In genomic region chr19:460877-461609, GRCh38 we compare ENCODE assay signal across 7 cellular contexts. TPM values are rescaled to one million over a fixed set of nuclear protein-coding genes. Genes with fewer than 3 reads are reported as not detected.
DNase-seq lines count a peak whose midpoint lies in the region; ATAC-seq and TF ChIP-seq lines count a peak whose summit lies in the region.

A gene with protein sequence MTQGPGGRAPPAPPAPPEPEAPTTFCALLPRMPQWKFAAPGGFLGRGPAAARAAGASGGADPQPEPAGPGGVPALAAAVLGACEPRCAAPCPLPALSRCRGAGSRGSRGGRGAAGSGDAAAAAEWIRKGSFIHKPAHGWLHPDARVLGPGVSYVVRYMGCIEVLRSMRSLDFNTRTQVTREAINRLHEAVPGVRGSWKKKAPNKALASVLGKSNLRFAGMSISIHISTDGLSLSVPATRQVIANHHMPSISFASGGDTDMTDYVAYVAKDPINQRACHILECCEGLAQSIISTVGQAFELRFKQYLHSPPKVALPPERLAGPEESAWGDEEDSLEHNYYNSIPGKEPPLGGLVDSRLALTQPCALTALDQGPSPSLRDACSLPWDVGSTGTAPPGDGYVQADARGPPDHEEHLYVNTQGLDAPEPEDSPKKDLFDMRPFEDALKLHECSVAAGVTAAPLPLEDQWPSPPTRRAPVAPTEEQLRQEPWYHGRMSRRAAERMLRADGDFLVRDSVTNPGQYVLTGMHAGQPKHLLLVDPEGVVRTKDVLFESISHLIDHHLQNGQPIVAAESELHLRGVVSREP (minus strand): TSS chr19:461033. CDS start chr19:460996, 37 bp downstream.

- dilution Hi-C loops in IMR-90 (cut with HindIII; ENCODE audit: low sequenced_read_pairs, unreplicated experiment) = no loop called here

- no peak within 1 kb of the TSS for H2BK15ac ChIP-seq in IMR-90 (ENCODE audit: low read depth, low read length)

- POLR2A ChIA-PET in IMR-90 (lab: Charles Lee; ENCODE audit: unreplicated experiment) = no interaction called here
- POLR2A ChIA-PET in activated naive CD8-positive, alpha-beta T cell treated with anti-CD3 and anti-CD28 coated beads, Interleukin-2, amount 10 ng/mL, durations not matched to agents 7 days and 5 days (lab: Charles Lee) = no interaction called here

- peaks cover 3% of the 10 kb centered on the region for H3K9me3 Mint-ChIP-seq in activated naive CD8-positive, alpha-beta T cell treated with anti-CD3 and anti-CD28 coated beads, Interleukin-2, amount 10 ng/mL, durations not matched to agents 7 days and 5 days

- no peak within 1 kb of the TSS for H4K5ac ChIP-seq in IMR-90 (ENCODE audit: low read depth, low read length)

- H3K36me3 Mint-ChIP-seq in activated naive CD8-positive, alpha-beta T cell treated with anti-CD3 and anti-CD28 coated beads, Interleukin-2, amount 10 ng/mL, durations not matched to agents 7 days and 5 days = no peaks in the 10 kb centered on the region

- CTCF ChIA-PET in IMR-90 (lab: Yijun Ruan, JAX) = no interaction called here

- H3K4me3 ChIP-seq in IMR-90 (ENCODE audit: insufficient read depth, low read depth, low read length) (peak within 1 kb of the TSS; percentile 63), iPS-11a (ENCODE audit: low read depth, low read length) (peak within 1 kb of the TSS; percentile 53), skeletal muscle tissue (ENCODE audit: low read length in 3 of 3) (peak within 1 kb of the TSS; percentile 39 to 76 (median 72))

- H2AK5ac ChIP-seq in IMR-90 (ENCODE audit: low read depth, low read length) = no peak within 1 kb of the TSS

- H4K20me1 ChIP-seq in IMR-90 (ENCODE audit: insufficient read depth, low read length) = no peaks in the 10 kb centered on the region

- H3K9ac ChIP-seq in IMR-90 (ENCODE audit: low read depth, low read length) (peak within 1 kb of the TSS; percentile 12; the same call in 1 of the 2 replicates), skeletal muscle tissue (ENCODE audit: low read depth in 1 of 3, low read length in 3 of 3) (peak within 1 kb of the TSS; percentile 65 to 80 (median 77))

- H4K8ac ChIP-seq in IMR-90 (ENCODE audit: low read depth in 2 of 2, low read length in 2 of 2) = peak within 1 kb of the TSS in 1 of 2 experiments; percentile 60; a peak in 1 of 4 replicates

- DNase-seq in IMR-90 (no peak), putamen (ENCODE audit: low spot score) (no peak)
- no peak for DNase-seq in activated naive CD8-positive, alpha-beta T cell treated with anti-CD3 and anti-CD28 coated beads, Interleukin-2, amount 10 ng/mL, durations not matched to agents 7 days and 5 days

- in situ Hi-C loops in IMR-90 (cut with MboI; ENCODE audit: low sequenced_read_pairs) = no loop called here

- no peak within 1 kb of the TSS for H2BK20ac ChIP-seq in IMR-90 (ENCODE audit: low read depth, low read length)

- H4K91ac ChIP-seq in IMR-90 (ENCODE audit: insufficient read depth, low read depth, low read length) = no peak within 1 kb of the TSS

- no peak within 1 kb of the TSS for H3K27ac Mint-ChIP-seq in activated naive CD8-positive, alpha-beta T cell treated with anti-CD3 and anti-CD28 coated beads, Interleukin-2, amount 10 ng/mL, durations not matched to agents 7 days and 5 days

- H2AFZ ChIP-seq in IMR-90 (replicated peaks; ENCODE audit: low read length, poor library complexity) = peak within 1 kb of the TSS; percentile 92

- H3K36me3 ChIP-seq in IMR-90 (ENCODE audit: control insufficient read depth, insufficient read depth, low read length) = no peaks in the 10 kb centered on the region
- H3K36me3 ChIP-seq in skeletal muscle tissue (ENCODE audit: control insufficient read depth in 3 of 3, insufficient read depth in 3 of 3, low read length in 3 of 3) = no peaks in the 10 kb centered on the region

- no peak within 1 kb of the TSS for H3K23ac ChIP-seq in IMR-90 (ENCODE audit: low read depth, low read length)

- no peak within 1 kb of the TSS for H3K4ac ChIP-seq in IMR-90 (ENCODE audit: low read depth, low read length)

- H3K4me1 Mint-ChIP-seq in activated naive CD8-positive, alpha-beta T cell treated with anti-CD3 and anti-CD28 coated beads, Interleukin-2, amount 10 ng/mL, durations not matched to agents 7 days and 5 days = no peaks in the 10 kb centered on the region

- TF ChIP-seq CTCF in IMR-90 (conservative IDR thresholded peaks at IDR 0.05; ENCODE audit: low read depth, low read length) = no peak

- H3K27me3 ChIP-seq in IMR-90 (ENCODE audit: control insufficient read depth, insufficient read depth, low read length) (peaks cover 20% of the 10 kb centered on the region), skeletal muscle tissue (ENCODE audit: control insufficient read depth in 3 of 3, insufficient read depth in 3 of 3, low read length in 3 of 3) (peaks cover 0 to 16% (median 11%) of the 10 kb centered on the region in 3 donors)

- no peak within 1 kb of the TSS for H3K14ac ChIP-seq in IMR-90 (replicated peaks; ENCODE audit: low read depth, low read length)

- TF ChIP-seq RAD21 in IMR-90 (IDR thresholded peaks at IDR 0.05; ENCODE audit: low read length) = no peak

- ATAC-seq in IMR-90 (ENCODE audit: low read depth) = peak; percentile 27; the same call in 1 of the 2 replicates
- ATAC-seq in activated naive CD8-positive, alpha-beta T cell treated with anti-CD3 and anti-CD28 coated beads, Interleukin-2, amount 10 ng/mL, durations not matched to agents 7 days and 5 days (ENCODE audit: low read depth) = no peak
- ATAC-seq in HG02610 (IDR thresholded peaks at IDR 0.05; ENCODE audit: unreplicated experiment) = no peak
- no peak for ATAC-seq in GM19463 (IDR thresholded peaks at IDR 0.05; ENCODE audit: unreplicated experiment)

- no peaks in the 10 kb centered on the region for H3K9me1 ChIP-seq in IMR-90 (ENCODE audit: insufficient read depth, low read length)

- H3K4me3 Mint-ChIP-seq in activated naive CD8-positive, alpha-beta T cell treated with anti-CD3 and anti-CD28 coated beads, Interleukin-2, amount 10 ng/mL, durations not matched to agents 7 days and 5 days = peak within 1 kb of the TSS; percentile 40

- WGBS in IMR-90 (ENCODE audit: extremely low coverage in 2 of 2, insufficient read length in 1 of 2), 2 experiments = 2% methylated on average over 30 of the region's 77 CpGs; no CpG with 5 or more reads in 1 of the 2 experiments

- no TSS peak for BruUV-seq in IMR-90 (replicated peaks; lab: Mats Ljungman, UMichigan)

- no peak within 1 kb of the TSS for H2BK120ac ChIP-seq in IMR-90 (ENCODE audit: low read depth, low read length)

- peak within 1 kb of the TSS; percentile 67 for H3K4me2 ChIP-seq in IMR-90 (ENCODE audit: low read depth, low read length)

- no peak within 1 kb of the TSS for H2BK5ac ChIP-seq in IMR-90 (ENCODE audit: low read depth, low read length, poor library complexity, severe bottlenecking)

- no peaks in the 10 kb centered on the region for H3K79me1 ChIP-seq in IMR-90 (ENCODE audit: low read depth in 1 of 2, low read length in 2 of 2)

- no peak within 1 kb of the TSS; the same call in 1 of the 2 replicates for H3K27ac ChIP-seq in IMR-90 (ENCODE audit: insufficient read depth, low read length)
- peak within 1 kb of the TSS; percentile 72 for H3K27ac ChIP-seq in skeletal muscle tissue (ENCODE audit: low read depth, low read length)

- no peak for TF ChIP-seq POLR2A in IMR-90 (IDR thresholded peaks at IDR 0.05; ENCODE audit: low read depth, low read length)

- H3K18ac ChIP-seq in IMR-90 (ENCODE audit: low read depth, low read length) = no peak within 1 kb of the TSS

- intact Hi-C loops in IMR-90 (cut with micrococcal nuclease) = no loop called here

- H3K4me1 ChIP-seq in IMR-90 (ENCODE audit: control insufficient read depth, insufficient read depth, low read length) = peaks cover 3% of the 10 kb centered on the region; the same call in 1 of the 2 replicates
- H3K4me1 ChIP-seq in skeletal muscle tissue (ENCODE audit: control insufficient read depth in 3 of 3, insufficient read depth in 3 of 3, low read length in 3 of 3) = peaks cover 0 to 8% (median 8%) of the 10 kb centered on the region in 3 donors

- H2AK9ac ChIP-seq in IMR-90 (replicated peaks; ENCODE audit: low read depth, low read length, poor library complexity) = no peak within 1 kb of the TSS

- H3K9me3 ChIP-seq in IMR-90 (ENCODE audit: control insufficient read depth, insufficient read depth, low read length) (no peaks in the 10 kb centered on the region; the same call in 1 of the 2 replicates), skeletal muscle tissue (ENCODE audit: control insufficient read depth in 3 of 3, low read length in 3 of 3) (no peaks in the 10 kb centered on the region)

- H3K56ac ChIP-seq in IMR-90 (ENCODE audit: extremely low read depth, insufficient read depth, low read length) = no peak within 1 kb of the TSS

- peaks cover 22% of the 10 kb centered on the region for H3K27me3 Mint-ChIP-seq in activated naive CD8-positive, alpha-beta T cell treated with anti-CD3 and anti-CD28 coated beads, Interleukin-2, amount 10 ng/mL, durations not matched to agents 7 days and 5 days

TF ChIP-seq in IMR-90, 13 proteins besides CTCF, POLR2A, EP300 and RAD21:
- no peak for TF ChIP-seq MAFK (IDR thresholded peaks at IDR 0.05; ENCODE audit: low read depth, low read length)
- TF ChIP-seq MAZ (IDR thresholded peaks at IDR 0.05; ENCODE audit: borderline replicate concordance, low read depth, low read length) = peak; percentile 11; the same call in 1 of the 2 replicates
- TF ChIP-seq ELK1 (IDR thresholded peaks at IDR 0.05; ENCODE audit: borderline replicate concordance, low read depth, low read length) = no peak
- TF ChIP-seq FOS (IDR thresholded peaks at IDR 0.05; ENCODE audit: low read depth, low read length) = no peak
- no peak for TF ChIP-seq RFX5 (IDR thresholded peaks at IDR 0.05; ENCODE audit: low read depth, low read length)
- no peak for TF ChIP-seq CEBPB (IDR thresholded peaks at IDR 0.05; ENCODE audit: low read depth, low read length)

RNA-seq across cellular contexts. Expression of the gene that starts here (rescaled TPM):
- total RNA-seq in IMR-90 (2012; rRNA removed) (under 0.01 TPM in 1 of 2 replicates, not detected in the other), skeletal muscle tissue (7.8 TPM)
- 0.68 and 0.72 TPM in 2 replicates for polyA plus RNA-seq in IMR-90 (2012; rRNA removed)
- 0.14 and 0.65 TPM in 2 replicates for polyA plus RNA-seq in IMR-90 (2012; cell fraction: cytosol; rRNA removed)
- polyA plus RNA-seq in IMR-90 (2012; cell fraction: nucleus; rRNA removed; ENCODE audit: low replicate concordance) = 5.9 and 6.9 TPM in 2 replicates
- total RNA-seq in activated naive CD8-positive, alpha-beta T cell treated with anti-CD3 and anti-CD28 coated beads, Interleukin-2, amount 10 ng/mL, durations not matched to agents 7 days and 5 days = under 1 TPM; 0.40 to 0.53 TPM
